ENCODE assay signal across 8 cellular contexts in genomic region chr15:77497108-77497737, GRCh38.
DNase-seq lines count a peak whose midpoint lies in the region; ATAC-seq and TF ChIP-seq lines count a peak whose summit lies in the region.

No MANE protein-coding gene starts in this region.

- H3K27me3 Mint-ChIP-seq in progenitor cell of endocrine pancreas = peaks cover 3% of the 10 kb centered on the region
- no peaks in the 10 kb centered on the region for H3K27me3 Mint-ChIP-seq in activated naive CD8-positive, alpha-beta T cell treated with anti-CD3 and anti-CD28 coated beads, Interleukin-2, amount 50 U/mL, for 24 hours

- ATAC-seq in gastroesophageal sphincter (peak; percentile 58), HG03520 (IDR thresholded peaks at IDR 0.05; ENCODE audit: unreplicated experiment) (no peak)
- ATAC-seq in activated naive CD8-positive, alpha-beta T cell treated with anti-CD3 and anti-CD28 coated beads, Interleukin-2, amount 50 U/mL, for 24 hours = no peak

- 0% methylated on average over 1 of the region's 7 CpGs for WGBS in gastroesophageal sphincter (ENCODE audit: low coverage in 1 of 2), 2 donors

- no peaks in the 10 kb centered on the region for H3K27me3 ChIP-seq in gastroesophageal sphincter

- TF ChIP-seq POLR2A in gastroesophageal sphincter (IDR thresholded peaks at IDR 0.05) = no peak

- peak overlapping the region; percentile 7 to 81 (median 80) for H3K27ac ChIP-seq in gastroesophageal sphincter

- no peak overlapping the region for H3K4me3 Mint-ChIP-seq in progenitor cell of endocrine pancreas (ENCODE audit: low read depth)
- no peak overlapping the region for H3K4me3 Mint-ChIP-seq in activated naive CD8-positive, alpha-beta T cell treated with anti-CD3 and anti-CD28 coated beads, Interleukin-2, amount 50 U/mL, for 24 hours

- peak overlapping the region in 1 of 2 donors; percentile 26 for H3K4me3 ChIP-seq in gastroesophageal sphincter

- peaks cover 13 to 75% (median 31%) of the 10 kb centered on the region in 3 donors for H3K4me1 ChIP-seq in gastroesophageal sphincter

- no peak for TF ChIP-seq EP300 in gastroesophageal sphincter (IDR thresholded peaks at IDR 0.05)

- peak overlapping the region; percentile 30 for H3K27ac Mint-ChIP-seq in progenitor cell of endocrine pancreas
- no peak overlapping the region for H3K27ac Mint-ChIP-seq in activated naive CD8-positive, alpha-beta T cell treated with anti-CD3 and anti-CD28 coated beads, Interleukin-2, amount 50 U/mL, for 24 hours

- no peaks in the 10 kb centered on the region for H3K36me3 ChIP-seq in gastroesophageal sphincter

- TF ChIP-seq CTCF in gastroesophageal sphincter (IDR thresholded peaks at IDR 0.05) = peak in 1 of 4 experiments; percentile 9
- TF ChIP-seq CTCF in progenitor cell of endocrine pancreas (IDR thresholded peaks at IDR 0.05; ENCODE audit: unreplicated experiment) = no peak

- H3K36me3 Mint-ChIP-seq in progenitor cell of endocrine pancreas (ENCODE audit: insufficient read depth) = peaks cover 1% of the 10 kb centered on the region
- peaks cover 4% of the 10 kb centered on the region for H3K36me3 Mint-ChIP-seq in activated naive CD8-positive, alpha-beta T cell treated with anti-CD3 and anti-CD28 coated beads, Interleukin-2, amount 50 U/mL, for 24 hours (ENCODE audit: low read depth)

- H3K4me1 Mint-ChIP-seq in progenitor cell of endocrine pancreas (ENCODE audit: low read depth) = peaks cover 19% of the 10 kb centered on the region
- H3K4me1 Mint-ChIP-seq in activated naive CD8-positive, alpha-beta T cell treated with anti-CD3 and anti-CD28 coated beads, Interleukin-2, amount 50 U/mL, for 24 hours = peaks cover 21% of the 10 kb centered on the region

- DNase-seq in G401 (ENCODE audit: low spot score) (peak; percentile 98), RPMI7951 (ENCODE audit: low read depth) (peak; percentile 95), progenitor cell of endocrine pancreas (ENCODE audit: low spot score, unreplicated experiment) (no peak)
- no peak for DNase-seq in activated naive CD8-positive, alpha-beta T cell treated with anti-CD3 and anti-CD28 coated beads, Interleukin-2, amount 50 U/mL, for 24 hours
- no peak for DNase-seq in activated naive CD4-positive, alpha-beta T cell (lab: John Stamatoyannopoulos, UW)
- no peak for DNase-seq in stimulated activated CD4-positive, alpha-beta T cell treated with anti-CD3 and anti-CD28 coated beads, Interleukin-1b, Interleukin-23, amount 100 ng/mL, for 48 hours

- H3K9me3 Mint-ChIP-seq in progenitor cell of endocrine pancreas (ENCODE audit: low read depth) = no peaks in the 10 kb centered on the region
- no peaks in the 10 kb centered on the region for H3K9me3 Mint-ChIP-seq in activated naive CD8-positive, alpha-beta T cell treated with anti-CD3 and anti-CD28 coated beads, Interleukin-2, amount 50 U/mL, for 24 hours

- H3K9me3 ChIP-seq in gastroesophageal sphincter = no peaks in the 10 kb centered on the region

- in situ Hi-C loops in G401 (cut with HindIII; ENCODE audit: low sequenced_read_pairs) = no loop called here

Comparison
In these comparisons a context has a peak if more than half of its experiments do, and no peak if none do; other contexts are left out.
1. DNase-seq: peak in G401 (single experiment) and RPMI7951 (single experiment); none in progenitor cell of endocrine pancreas (single experiment), activated naive CD8-positive, alpha-beta T cell treated with anti-CD3 and anti-CD28 coated beads, Interleukin-2, amount 50 U/mL, for 24 hours (single experiment), activated naive CD4-positive, alpha-beta T cell (0 of 4) and stimulated activated CD4-positive, alpha-beta T cell treated with anti-CD3 and anti-CD28 coated beads, Interleukin-1b, Interleukin-23, amount 100 ng/mL, for 48 hours (single experiment).